In the genomic region with DNA sequence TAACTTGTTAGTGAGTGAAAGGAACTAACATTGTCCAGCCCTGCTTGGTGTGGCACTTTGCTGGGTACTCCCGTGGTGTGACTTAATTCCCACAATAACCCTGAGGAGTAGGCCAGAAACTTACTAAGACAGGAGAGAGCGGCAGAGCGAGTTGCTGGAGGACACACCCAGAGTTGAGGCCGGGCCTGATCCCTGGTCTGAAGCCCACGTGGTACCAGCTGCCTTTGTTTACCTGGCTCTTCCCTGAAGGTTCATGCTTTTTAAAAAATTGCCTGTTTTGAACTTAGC, we compare ENCODE assay signal across 8 cellular contexts. TPM values are rescaled to one million over a fixed set of nuclear protein-coding genes. Genes with fewer than 3 reads are reported as not detected.
DNase-seq lines count a peak whose midpoint lies in the region; ATAC-seq, FAIRE-seq and TF ChIP-seq lines count a peak whose summit lies in the region.

No MANE protein-coding gene starts in this region.

- no peaks in the 10 kb centered on the region for H3K9me3 Mint-ChIP-seq in endothelial cell (ENCODE audit: unreplicated experiment)

- peaks cover 8% of the 10 kb centered on the region for H3K36me3 Mint-ChIP-seq in endothelial cell (ENCODE audit: low read depth, unreplicated experiment)

- H3K36me3 ChIP-seq in ACC112 (ENCODE audit: insufficient read depth, low read length) (no peaks in the 10 kb centered on the region), mucosa of stomach (ENCODE audit: control insufficient read depth, insufficient read depth, low read length) (peaks cover 5% of the 10 kb centered on the region)

- no peaks in the 10 kb centered on the region for H3K27me3 ChIP-seq in ACC112 (ENCODE audit: insufficient read depth, low read length)
- no peaks in the 10 kb centered on the region for H3K27me3 ChIP-seq in mucosa of stomach (ENCODE audit: control insufficient read depth, insufficient read depth, low read length)

- H3K27ac ChIP-seq in ACC112 (ENCODE audit: low read depth, low read length) (no peak overlapping the region), RWPE1 (peak overlapping the region; percentile 88)

- POLR2A ChIA-PET in RWPE1 (lab: Yijun Ruan, JAX; ENCODE audit: low non-redundant PET), result interaction anchor here (1.2 kb wide), 1 partner anchor 12 kb away, joined by 7 read pairs; no protein-coding TSS in a partner anchor

- TF ChIP-seq CTCF in RWPE1 (conservative IDR thresholded peaks at IDR 0.05; ENCODE audit: low read depth) (no peak), endothelial cell (IDR thresholded peaks at IDR 0.05; ENCODE audit: unreplicated experiment) (no peak)

- peak; percentile 36 for FAIRE-seq in GM18507 (lab: Jason Lieb, UNC)

- peaks cover 20% of the 10 kb centered on the region for H3K4me1 Mint-ChIP-seq in endothelial cell (ENCODE audit: unreplicated experiment)

- peaks cover 2% of the 10 kb centered on the region for H3K27me3 Mint-ChIP-seq in endothelial cell (ENCODE audit: unreplicated experiment)

- peak overlapping the region; percentile 92 for H3K27ac Mint-ChIP-seq in endothelial cell (ENCODE audit: unreplicated experiment)

- CTCF ChIA-PET in RWPE1 (lab: Yijun Ruan, JAX), result interaction anchor here (0.9 kb wide), 1 partner anchor 10 kb away, joined by 3 read pairs; no protein-coding TSS in a partner anchor

- H3K4me3 ChIP-seq in ACC112 (ENCODE audit: low read depth, low read length) (peak overlapping the region; percentile 95), mucosa of stomach (ENCODE audit: low read length) (peak overlapping the region; percentile 67)

- H3K4me1 ChIP-seq in ACC112 (ENCODE audit: control insufficient read depth, insufficient read depth, low read length, unreplicated experiment) (no peaks in the 10 kb centered on the region), mucosa of stomach (ENCODE audit: control insufficient read depth, insufficient read depth, low read length) (peaks cover 82% of the 10 kb centered on the region)

- H3K9ac ChIP-seq in mucosa of stomach (ENCODE audit: low read length), result peak overlapping the region; percentile 92

- ATAC-seq in GM21528 (IDR thresholded peaks at IDR 0.05; ENCODE audit: low FRiP score, unreplicated experiment), result no peak
- no peak for ATAC-seq in GM19452 (IDR thresholded peaks at IDR 0.05; ENCODE audit: unreplicated experiment)

- no peak for DNase-seq in GM18507 (ENCODE audit: extremely low spot score, insufficient read length, low read depth)
- peak; percentile 39 for DNase-seq in RWPE1 (ENCODE audit: low spot score)
- no peak for DNase-seq in endothelial cell (ENCODE audit: low spot score)
- no peak for DNase-seq in COR-L47 (lab: John Stamatoyannopoulos, UW)

- H3K9me3 ChIP-seq in mucosa of stomach (ENCODE audit: control insufficient read depth, low read length), result no peaks in the 10 kb centered on the region

- H3K4me3 Mint-ChIP-seq in endothelial cell (ENCODE audit: unreplicated experiment), result peak overlapping the region; percentile 97

- peaks cover 6% of the 10 kb centered on the region for H3K79me2 ChIP-seq in ACC112 (ENCODE audit: control insufficient read depth, insufficient read depth, low read length, unreplicated experiment)

- H2AFZ ChIP-seq in ACC112 (ENCODE audit: low read length, unreplicated experiment), result peak overlapping the region; percentile 68

RNA-seq across cellular contexts. Expression of a gene that starts 0.6 kb away (rescaled TPM):
- 78.7 TPM for total RNA-seq in endothelial cell (ENCODE audit: unreplicated experiment)

RNA-seq across cellular contexts. Expression of a gene that starts 0.9 kb away (rescaled TPM):
- 39.0 TPM for total RNA-seq in endothelial cell (ENCODE audit: unreplicated experiment)

RNA-seq across cellular contexts. Expression of a gene that starts 31.4 kb away (rescaled TPM):
- 46.9 TPM for total RNA-seq in endothelial cell (ENCODE audit: unreplicated experiment)
